In the genomic region with DNA sequence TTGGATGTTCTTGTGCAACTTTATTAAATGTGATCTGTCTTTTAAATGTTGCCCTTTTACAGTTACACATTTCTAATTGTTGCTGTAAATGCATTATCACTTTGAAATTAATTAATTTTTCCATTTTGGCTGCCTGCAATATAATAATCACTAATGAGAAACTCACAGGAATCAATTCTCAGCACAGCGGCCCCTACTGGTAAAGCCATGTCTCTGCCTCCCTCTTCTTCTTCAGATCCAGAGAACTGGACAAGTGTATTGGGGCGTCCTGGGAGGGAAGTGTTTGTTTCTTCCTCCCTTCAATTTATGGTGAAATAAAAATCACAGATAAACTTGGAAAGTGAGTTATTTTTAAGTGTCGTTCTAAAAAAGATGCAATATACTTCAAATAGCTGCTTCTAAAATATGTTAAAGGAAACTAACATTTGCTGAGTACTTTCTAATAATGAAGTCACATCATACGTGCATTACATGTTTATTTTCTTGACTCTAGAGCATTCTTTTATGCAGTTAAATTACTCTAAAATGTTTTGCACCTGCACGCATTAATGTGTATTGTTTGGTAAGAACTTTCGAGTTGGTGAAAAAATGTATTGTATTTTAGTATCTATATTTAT, we compare ENCODE assay signal across 9 cellular contexts.
DNase-seq lines count a peak whose midpoint lies in the region; ATAC-seq and TF ChIP-seq lines count a peak whose summit lies in the region.
"Had no signal": no experiment of that assay in that cellular context is flagged by ENCODE, and none has a peak within 500 bp of the region (broad histone marks: within the 10 kb centered on the region; RNA-seq: fewer than 3 reads in every experiment).

No MANE protein-coding gene starts in this region.

- no peak overlapping the region for H3K27ac Mint-ChIP-seq in CD8-positive, alpha-beta T cell
- no peak overlapping the region for H3K27ac Mint-ChIP-seq in stimulated activated naive CD8-positive, alpha-beta T cell treated with anti-CD3 and anti-CD28 coated beads, Interleukin-15, amount 100 ng/mL, for 72 hours

- peaks cover 27% of the 10 kb centered on the region for H3K36me3 Mint-ChIP-seq in CD8-positive, alpha-beta T cell

- no peak overlapping the region for H3K4me3 Mint-ChIP-seq in CD8-positive, alpha-beta T cell
- H3K4me3 Mint-ChIP-seq in stimulated activated naive CD8-positive, alpha-beta T cell treated with anti-CD3 and anti-CD28 coated beads, Interleukin-15, amount 100 ng/mL, for 72 hours, result no peak overlapping the region
- H3K4me3 Mint-ChIP-seq: IgD-negative memory B cell had no signal

- DNase-seq in CD8-positive, alpha-beta T cell, result peak in 6 of 7 experiments; percentile 4 to 51 (median 20)
- DNase-seq in RWPE1 (ENCODE audit: low spot score) (peak; percentile 11), astrocyte of the hippocampus (ENCODE audit: low read depth, low spot score) (peak; percentile 33), left kidney (ENCODE audit: low read depth, low spot score) (peak; percentile 58), foreskin melanocyte (no peak)
- DNase-seq in stimulated activated naive CD8-positive, alpha-beta T cell treated with anti-CD3 and anti-CD28 coated beads, Interleukin-15, amount 100 ng/mL, for 72 hours, result peak; percentile 2 to 11

- H3K4me1 Mint-ChIP-seq in CD8-positive, alpha-beta T cell (ENCODE audit: low read depth), result no peaks in the 10 kb centered on the region
- no peaks in the 10 kb centered on the region for H3K4me1 Mint-ChIP-seq in stimulated activated naive CD8-positive, alpha-beta T cell treated with anti-CD3 and anti-CD28 coated beads, Interleukin-15, amount 100 ng/mL, for 72 hours
- H3K4me1 Mint-ChIP-seq: IgD-negative memory B cell had no signal

- H3K9me3 ChIP-seq in CD8-positive, alpha-beta T cell (ENCODE audit: low read length), result no peaks in the 10 kb centered on the region

- TF ChIP-seq CTCF in CD8-positive, alpha-beta T cell (IDR thresholded peaks at IDR 0.05), result peak; percentile 94
- peak; percentile 51 for TF ChIP-seq CTCF in RWPE1 (conservative IDR thresholded peaks at IDR 0.05; ENCODE audit: low read depth)

- intact Hi-C loops in CD8-positive, alpha-beta T cell (cut with DNase I, micrococcal nuclease), result no loop called here

- H3K27me3 ChIP-seq in CD8-positive, alpha-beta T cell (ENCODE audit: insufficient read depth, low read length), result no peaks in the 10 kb centered on the region

- CTCF ChIA-PET in CD8-positive, alpha-beta T cell (lab: Charles Lee), result interaction anchor here (0.7 to 3.7 kb wide), 4 partner anchors 8 to 99 kb away, joined by 3 to 16 read pairs (median 3); no protein-coding TSS in a partner anchor
- CTCF ChIA-PET in RWPE1 (lab: Yijun Ruan, JAX), result interaction anchor here (0.6 to 1.6 kb wide), 5 partner anchors 24 to 930 kb away, joined by 3 to 11 read pairs (median 3); no protein-coding TSS in a partner anchor

- no peak overlapping the region for H3K27ac ChIP-seq in CD8-positive, alpha-beta T cell (ENCODE audit: low read depth, low read length)
- H3K27ac ChIP-seq in RWPE1, result no peak overlapping the region

- POLR2A ChIA-PET in CD8-positive, alpha-beta T cell (lab: Charles Lee), result interaction anchor here (0.6 kb wide), 1 partner anchor 56 kb away, joined by 3 read pairs; no protein-coding TSS in a partner anchor
- POLR2A ChIA-PET in RWPE1 (lab: Yijun Ruan, JAX; ENCODE audit: low non-redundant PET), result no interaction called here

- H3K4me3 ChIP-seq in CD8-positive, alpha-beta T cell (ENCODE audit: low read depth, low read length), result no peak overlapping the region

- H3K9me3 Mint-ChIP-seq in CD8-positive, alpha-beta T cell, result no peaks in the 10 kb centered on the region
- peaks cover 6 to 7% of the 10 kb centered on the region in 2 donors for H3K9me3 Mint-ChIP-seq in stimulated activated naive CD8-positive, alpha-beta T cell treated with anti-CD3 and anti-CD28 coated beads, Interleukin-15, amount 100 ng/mL, for 72 hours
- H3K9me3 Mint-ChIP-seq: IgD-negative memory B cell had no signal

- H3K36me3 ChIP-seq in CD8-positive, alpha-beta T cell (ENCODE audit: insufficient read depth, low read length), result no peaks in the 10 kb centered on the region

- no peaks in the 10 kb centered on the region for H3K4me1 ChIP-seq in CD8-positive, alpha-beta T cell (ENCODE audit: insufficient read depth, low read length)

- no peak for ATAC-seq in CD8-positive, alpha-beta T cell
- ATAC-seq in GM21515 (IDR thresholded peaks at IDR 0.05; ENCODE audit: unreplicated experiment) (peak; percentile 70), HG02885 (IDR thresholded peaks at IDR 0.05; ENCODE audit: poor library complexity, unreplicated experiment) (no peak)
- no peak for ATAC-seq in stimulated activated naive CD8-positive, alpha-beta T cell treated with anti-CD3 and anti-CD28 coated beads, Interleukin-15, amount 100 ng/mL, for 72 hours

- H3K27me3 Mint-ChIP-seq in CD8-positive, alpha-beta T cell (ENCODE audit: low read depth), result no peaks in the 10 kb centered on the region
- no peaks in the 10 kb centered on the region for H3K27me3 Mint-ChIP-seq in stimulated activated naive CD8-positive, alpha-beta T cell treated with anti-CD3 and anti-CD28 coated beads, Interleukin-15, amount 100 ng/mL, for 72 hours
- H3K27me3 Mint-ChIP-seq: IgD-negative memory B cell had no signal
